7 cellular contexts compared by ENCODE assay signal in the genomic region with DNA sequence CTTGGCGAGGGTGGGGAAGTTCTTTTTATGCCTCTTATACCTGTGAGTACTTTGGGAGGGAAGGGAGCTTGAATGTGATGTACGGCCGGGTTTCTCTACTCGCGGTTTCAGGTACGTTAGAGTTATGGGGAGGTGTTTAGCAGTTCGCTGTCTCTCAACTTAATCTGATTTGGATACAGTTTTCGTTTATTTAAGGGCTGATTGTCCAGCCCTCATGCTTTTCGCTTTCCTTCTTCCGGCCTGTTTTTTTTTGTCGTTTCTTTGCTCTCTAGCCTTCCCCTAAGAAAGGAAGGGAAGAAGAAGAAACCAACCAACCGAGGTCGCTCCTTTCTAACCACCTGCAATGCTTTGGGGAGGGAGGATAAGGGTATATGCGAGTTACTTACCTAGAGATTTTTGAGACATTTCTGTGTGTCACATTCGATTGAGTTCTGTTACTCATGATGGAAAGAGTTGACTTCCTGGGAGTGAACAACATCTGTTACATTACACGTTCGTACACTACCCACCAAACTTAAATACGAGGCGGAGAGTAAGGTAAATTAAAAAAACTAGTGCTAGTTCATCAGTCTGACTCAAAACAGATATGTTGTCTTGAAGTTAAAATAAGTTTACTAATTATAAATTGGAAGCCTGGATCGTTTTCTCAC. TPM values are rescaled to one million over a fixed set of nuclear protein-coding genes. Genes with fewer than 3 reads are reported as not detected.
DNase-seq lines count a peak whose midpoint lies in the region; ATAC-seq and TF ChIP-seq lines count a peak whose summit lies in the region.

No MANE protein-coding gene starts in this region.

- intact Hi-C loops in gastrocnemius medialis (cut with DNase I; ENCODE audit: low total_unique reads), result loop anchor here (1.0 to 5.0 kb wide), 4 partner anchors 49 to 1225 kb away; a partner anchor contains a TSS

- no peaks in the 10 kb centered on the region for H3K9me3 ChIP-seq in Peyer's patch
- H3K9me3 ChIP-seq in gastrocnemius medialis, result no peaks in the 10 kb centered on the region

- TF ChIP-seq POLR2A in Peyer's patch (IDR thresholded peaks at IDR 0.05), result no peak
- no peak for TF ChIP-seq POLR2A in gastrocnemius medialis (IDR thresholded peaks at IDR 0.05)

- peak; percentile 14 for DNase-seq in GM03348 (ENCODE audit: low spot score)
- no peak for DNase-seq in Peyer's patch
- DNase-seq in fibroblast of pulmonary artery (ENCODE audit: low read depth), result peak; percentile 9
- no peak for DNase-seq in gastrocnemius medialis
- DNase-seq in NCI-H774 (lab: John Stamatoyannopoulos, UW), result no peak

- TF ChIP-seq CTCF in Peyer's patch (IDR thresholded peaks at IDR 0.05) (no peak), fibroblast of pulmonary artery (IDR thresholded peaks at IDR 0.05; ENCODE audit: low read length, missing control alignments) (no peak), gastrocnemius medialis (IDR thresholded peaks at IDR 0.05 in 4 of 5, conservative IDR thresholded peaks at IDR 0.05 in 1 of 5) (no peak)

- no peaks in the 10 kb centered on the region for H3K27me3 ChIP-seq in Peyer's patch
- no peaks in the 10 kb centered on the region for H3K27me3 ChIP-seq in gastrocnemius medialis

- in situ Hi-C loops in gastrocnemius medialis (cut with MboI; ENCODE audit: low sequenced_read_pairs in 4 of 4), result loop anchor here in 2 of 4 donors (25.0 kb wide), 2 partner anchors 149 to 151 kb away; a partner anchor contains a TSS

- peak overlapping the region; percentile 82 to 90 (median 87) for H3K27ac ChIP-seq in Peyer's patch
- H3K27ac ChIP-seq in gastrocnemius medialis, result peak overlapping the region; percentile 94 to 98 (median 97)

- peaks cover 0 to 34% (median 9%) of the 10 kb centered on the region in 4 donors for H3K4me1 ChIP-seq in Peyer's patch
- H3K4me1 ChIP-seq in gastrocnemius medialis, result peaks cover 35 to 38% of the 10 kb centered on the region in 2 donors

- H3K36me3 ChIP-seq in Peyer's patch, result no peaks in the 10 kb centered on the region
- peaks cover 0 to 2% of the 10 kb centered on the region in 2 donors for H3K36me3 ChIP-seq in gastrocnemius medialis

- H3K4me3 ChIP-seq in Peyer's patch, result peak overlapping the region; percentile 73 to 89 (median 81)
- H3K4me3 ChIP-seq in fibroblast of pulmonary artery (replicated peaks; ENCODE audit: low read depth, low read length), result peak overlapping the region; percentile 97
- peak overlapping the region; percentile 87 to 98 (median 92) for H3K4me3 ChIP-seq in gastrocnemius medialis

- peak; percentile 0 for ATAC-seq in HG02642 (IDR thresholded peaks at IDR 0.05; ENCODE audit: poor library complexity, unreplicated experiment)
- no peak for ATAC-seq in gastrocnemius medialis
- no peak for ATAC-seq in GM18870 (IDR thresholded peaks at IDR 0.05; ENCODE audit: unreplicated experiment)

RNA-seq across cellular contexts. Expression of a gene that starts 0.9 kb away (rescaled TPM):
- total RNA-seq in Peyer's patch (10 to 100 TPM; 23.6 to 40.4 (median 30.7) TPM), gastrocnemius medialis (10 to 100 TPM; 33.0 to 71.3 (median 50.7) TPM)

RNA-seq across cellular contexts. Expression of a gene that starts 1.9 kb away (rescaled TPM):
- total RNA-seq in Peyer's patch (10 to 100 TPM; 39.2 to 80.0 (median 40.9) TPM), gastrocnemius medialis (10 to 100 TPM; 23.3 to 32.4 (median 29.7) TPM)

RNA-seq across cellular contexts. Expression of a gene that starts 37.1 kb away (rescaled TPM):
- total RNA-seq in Peyer's patch, result 1 to 10 TPM; 2.8 to 3.8 (median 3.5) TPM
- under 1 TPM in 1 of 4 donors, not detected in 3; 0.67 TPM for total RNA-seq in gastrocnemius medialis

Comparison
In these comparisons a context has a peak if more than half of its experiments do, and no peak if none do; other contexts are left out.
1. DNase-seq: peak in GM03348 (single experiment) and fibroblast of pulmonary artery (single experiment); none in Peyer's patch (0 of 3), gastrocnemius medialis (0 of 2) and NCI-H774 (single experiment).
2. Peak in every context shown above with its lines, with median percentiles within 50 percentile points of each other: H3K4me3 ChIP-seq.